Comparison of ENCODE assay signal across 36 cellular contexts in the genomic region with DNA sequence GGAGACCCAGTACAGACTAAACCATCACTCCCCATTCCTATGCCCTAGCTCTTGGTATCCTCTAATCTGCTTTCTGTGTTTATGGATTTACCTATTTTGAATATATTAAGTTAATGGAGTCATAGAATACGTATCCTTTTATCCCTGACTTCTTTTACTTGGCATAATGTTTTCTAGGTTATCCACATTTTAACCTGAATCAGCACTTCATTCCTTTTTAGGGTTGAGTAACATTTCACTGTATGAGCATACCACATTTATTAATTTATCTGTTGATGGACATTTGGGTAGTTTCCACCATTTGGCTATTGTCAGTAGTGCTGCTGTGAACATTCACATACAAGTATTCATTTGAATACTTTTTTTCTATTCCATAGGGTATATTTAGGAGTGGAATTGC.
DNase-seq lines count a peak whose midpoint lies in the region; ATAC-seq, FAIRE-seq and TF ChIP-seq lines count a peak whose summit lies in the region.
"Had no signal": no experiment of that assay in that cellular context is flagged by ENCODE, and none has a peak within 500 bp of the region (broad histone marks: within the 10 kb centered on the region; RNA-seq: fewer than 3 reads in every experiment).

No MANE protein-coding gene starts in this region.

- H3K4me1 ChIP-seq in HepG2 (ENCODE audit: insufficient read depth, low read length) (no peaks in the 10 kb centered on the region), right lobe of liver (no peaks in the 10 kb centered on the region), A549 (no peaks in the 10 kb centered on the region), IMR-90 (ENCODE audit: control insufficient read depth, insufficient read depth, low read length) (no peaks in the 10 kb centered on the region), K562 (replicated peaks in 1 of 2; ENCODE audit: control insufficient read depth in 2 of 2, insufficient read depth in 2 of 2, low read length in 2 of 2) (no peaks in the 10 kb centered on the region)
- H3K4me1 ChIP-seq: BE2C; BLaER1; BLaER1 treated with 17β-estradiol and CSF1 and Interleukin-3, amounts not matched to agents 10 nM and 100 nM; Caco-2 had no signal

- DNase-seq in HepG2 (ENCODE audit: low spot score) (no peak), right lobe of liver (no peak), A549 (ENCODE audit: low read depth in 1 of 2, low spot score in 1 of 2) (no peak), IMR-90 (no peak), K562 (ENCODE audit: extremely low read depth in 1 of 4, low spot score in 3 of 4) (no peak), DMS 273 (lab: John Stamatoyannopoulos, UW; ENCODE audit: unreplicated experiment) (no peak)
- no peak for DNase-seq in stimulated activated naive B cell treated with anti-CD40 and anti-IgM and Interleukin-4, amounts not matched to agents 10 μg/mL and 1 μg/mL and 100 μg/mL, for 72 hours
- DNase-seq: 8988T; ACHN; AML-193; BE2C; C1 segment of cervical spinal cord; Caco-2; Calu3; CD4-positive, alpha-beta memory T cell; CD4-positive, alpha-beta T cell; CD4-positive, CD25-positive, alpha-beta regulatory T cell; CD8-positive, alpha-beta memory T cell; CD8-positive, alpha-beta T cell; COR-L47; DMS 273 treated with DMSO at 0.1 percent for 48 hours; DMS153; DMS53; DMS79; DMS79 treated with DMSO at 0.1 percent for 48 hours; DND-41; EL had no signal

- H4K8ac ChIP-seq in IMR-90 (ENCODE audit: low read depth in 2 of 2, low read length in 2 of 2): no peak overlapping the region

- H3K18ac ChIP-seq in IMR-90 (ENCODE audit: low read depth, low read length): no peak overlapping the region

- no peak overlapping the region for H3K4me3 Mint-ChIP-seq in stimulated activated naive B cell treated with anti-CD40 and anti-IgM and Interleukin-4, amounts not matched to agents 10 μg/mL and 1 μg/mL and 100 μg/mL, for 72 hours
- H3K4me3 Mint-ChIP-seq: B cell; CD14-positive monocyte; CD4-positive, alpha-beta memory T cell; CD4-positive, alpha-beta T cell; CD4-positive, CD25-positive, alpha-beta regulatory T cell; CD8-positive, alpha-beta memory T cell; CD8-positive, alpha-beta T cell had no signal

- CTCF ChIA-PET in HepG2 (lab: Yijun Ruan, JAX; ENCODE audit: low intra/inter-chr PET ratio, low total read pairs) (no interaction called here), A549 (lab: Yijun Ruan, JAX) (no interaction called here), IMR-90 (lab: Yijun Ruan, JAX) (no interaction called here), K562 (lab: Yijun Ruan, JAX; ENCODE audit: low intra/inter-chr PET ratio) (no interaction called here)

- peaks cover 5 to 11% of the 10 kb centered on the region in 2 donors for H3K9me3 Mint-ChIP-seq in stimulated activated naive B cell treated with anti-CD40 and anti-IgM and Interleukin-4, amounts not matched to agents 10 μg/mL and 1 μg/mL and 100 μg/mL, for 72 hours

- no peak overlapping the region for H3K4ac ChIP-seq in IMR-90 (ENCODE audit: low read depth, low read length)

- H3K27ac ChIP-seq in HepG2 (ENCODE audit: extremely low read length, insufficient read depth, low read length) (no peak overlapping the region), right lobe of liver (no peak overlapping the region), A549 (no peak overlapping the region), IMR-90 (ENCODE audit: insufficient read depth, low read length) (no peak overlapping the region), K562 (ENCODE audit: extremely low read depth, low read depth, low read length) (no peak overlapping the region)
- H3K27ac ChIP-seq: 22Rv1; BLaER1; BLaER1 treated with 17β-estradiol and CSF1 and Interleukin-3, amounts not matched to agents 10 nM and 100 nM; C4-2B had no signal

- no peak for ATAC-seq in HepG2
- no peak for ATAC-seq in right lobe of liver
- no peak for ATAC-seq in A549
- ATAC-seq in IMR-90 (ENCODE audit: low read depth): no peak
- ATAC-seq in K562: no peak
- ATAC-seq in stimulated activated naive B cell treated with anti-CD40 and anti-IgM and Interleukin-4, amounts not matched to agents 10 μg/mL and 1 μg/mL and 100 μg/mL, for 72 hours (replicated peaks): no peak
- ATAC-seq in HG03571 (IDR thresholded peaks at IDR 0.05; ENCODE audit: unreplicated experiment): no peak
- ATAC-seq: CD8-positive, alpha-beta T cell had no signal

- no peak overlapping the region for H2AK5ac ChIP-seq in IMR-90 (ENCODE audit: low read depth, low read length)

- H3K56ac ChIP-seq in IMR-90 (ENCODE audit: extremely low read depth, insufficient read depth, low read length): no peak overlapping the region

- H2AFZ ChIP-seq in HepG2 (ENCODE audit: low read length) (no peak overlapping the region), IMR-90 (replicated peaks; ENCODE audit: low read length, poor library complexity) (no peak overlapping the region), K562 (ENCODE audit: low read depth, low read length) (no peak overlapping the region)

- FAIRE-seq in HepG2 (lab: Jason Lieb, UNC) (no peak), A549 (lab: Jason Lieb, UNC) (no peak), K562 (lab: Jason Lieb, UNC) (no peak)
- FAIRE-seq: A204.1, D721Med had no signal

- H2AK9ac ChIP-seq in IMR-90 (replicated peaks; ENCODE audit: low read depth, low read length, poor library complexity): no peak overlapping the region

- H3K27me3 ChIP-seq in HepG2 (ENCODE audit: control insufficient read depth in 1 of 2, insufficient read depth in 2 of 2, low read length in 2 of 2) (no peaks in the 10 kb centered on the region), right lobe of liver (no peaks in the 10 kb centered on the region), IMR-90 (ENCODE audit: control insufficient read depth, insufficient read depth, low read length) (no peaks in the 10 kb centered on the region), K562 (ENCODE audit: control insufficient read depth in 2 of 2, insufficient read depth in 2 of 2, low read length in 2 of 2) (no peaks in the 10 kb centered on the region)
- H3K27me3 ChIP-seq: BE2C; BLaER1; BLaER1 treated with 17β-estradiol and CSF1 and Interleukin-3, amounts not matched to agents 10 nM and 100 nM had no signal

- H3K9me1 ChIP-seq in IMR-90 (ENCODE audit: insufficient read depth, low read length) (no peaks in the 10 kb centered on the region), K562 (ENCODE audit: control insufficient read depth, insufficient read depth, low read length) (no peaks in the 10 kb centered on the region)

- no peaks in the 10 kb centered on the region for H3K79me2 ChIP-seq in HepG2 (ENCODE audit: insufficient read depth, low read length)
- no peaks in the 10 kb centered on the region for H3K79me2 ChIP-seq in K562 (ENCODE audit: control insufficient read depth, insufficient read depth, low read length)

- dilution Hi-C loops in IMR-90 (cut with HindIII; ENCODE audit: low sequenced_read_pairs, unreplicated experiment): no loop called here

- TF ChIP-seq RAD21 in HepG2 (CRISPR knock-in tag; IDR thresholded peaks at IDR 0.05) (no peak), A549 (conservative IDR thresholded peaks at IDR 0.05 in 1 of 2, IDR thresholded peaks at IDR 0.05 in 1 of 2) (no peak), IMR-90 (IDR thresholded peaks at IDR 0.05; ENCODE audit: low read length) (no peak), K562 (CRISPR knock-in tag; conservative IDR thresholded peaks at IDR 0.05 in 1 of 2, IDR thresholded peaks at IDR 0.05 in 1 of 2) (no peak)

- no peaks in the 10 kb centered on the region for H3K79me1 ChIP-seq in IMR-90 (ENCODE audit: low read depth in 1 of 2, low read length in 2 of 2)

- TF ChIP-seq CTCF in HepG2 (CRISPR knock-in tag; IDR thresholded peaks at IDR 0.05): no peak
- TF ChIP-seq CTCF in right lobe of liver (IDR thresholded peaks at IDR 0.05): no peak
- no peak for TF ChIP-seq CTCF in A549 (IDR thresholded peaks at IDR 0.05)
- TF ChIP-seq CTCF in IMR-90 (conservative IDR thresholded peaks at IDR 0.05; ENCODE audit: low read depth, low read length): no peak
- TF ChIP-seq CTCF in K562 (IDR thresholded peaks at IDR 0.05 in 2 of 3, conservative IDR thresholded peaks at IDR 0.05 in 1 of 3; ENCODE audit: insufficient read depth in 2 of 3, low read depth in 1 of 3, low read length in 3 of 3): no peak

- in situ Hi-C loops in HepG2 (cut with HindIII; ENCODE audit: extremely low pct_ligation_motif_present, low pct_unique_long_range_greater_than_20kb): no loop called here
- in situ Hi-C loops in IMR-90 (cut with MboI; ENCODE audit: low sequenced_read_pairs): no loop called here
- in situ Hi-C loops in K562 (cut with MboI): no loop called here

- no peak overlapping the region for H2BK15ac ChIP-seq in IMR-90 (ENCODE audit: low read depth, low read length)

- H3K36me3 ChIP-seq in HepG2 (replicated peaks in 1 of 2; ENCODE audit: control insufficient read depth in 1 of 2, insufficient read depth in 2 of 2, low read length in 2 of 2) (no peaks in the 10 kb centered on the region), right lobe of liver (no peaks in the 10 kb centered on the region), IMR-90 (ENCODE audit: control insufficient read depth, insufficient read depth, low read length) (no peaks in the 10 kb centered on the region), K562 (ENCODE audit: control insufficient read depth, insufficient read depth, low read length) (no peaks in the 10 kb centered on the region)
- H3K36me3 ChIP-seq: BE2C; BLaER1; BLaER1 treated with 17β-estradiol and CSF1 and Interleukin-3, amounts not matched to agents 10 nM and 100 nM had no signal

- H2BK5ac ChIP-seq in IMR-90 (ENCODE audit: low read depth, low read length, poor library complexity, severe bottlenecking): no peak overlapping the region

- WGBS in HepG2 (ENCODE audit: low lambda C conversion rate): 7% methylated on average over 1 of the region's 1 CpG
- WGBS in right lobe of liver (ENCODE audit: insufficient coverage, low coverage, low lambda C conversion rate, missing lambda C conversion rate): 18% methylated on average over 1 of the region's 1 CpG
- WGBS in A549 (ENCODE audit: missing lambda C conversion rate): 0% methylated on average over 1 of the region's 1 CpG
- WGBS in IMR-90 (ENCODE audit: extremely low coverage in 2 of 2, insufficient read length in 1 of 2), 2 experiments: no CpG with 5 or more reads among the region's 1 CpG
- WGBS in K562 (ENCODE audit: insufficient coverage, low coverage, missing lambda C conversion rate): 5% methylated on average over 1 of the region's 1 CpG

- no peak overlapping the region for H3K27ac Mint-ChIP-seq in stimulated activated naive B cell treated with anti-CD40 and anti-IgM and Interleukin-4, amounts not matched to agents 10 μg/mL and 1 μg/mL and 100 μg/mL, for 72 hours
- H3K27ac Mint-ChIP-seq: B cell; CD14-positive monocyte; CD4-positive, alpha-beta memory T cell; CD4-positive, alpha-beta T cell; CD8-positive, alpha-beta memory T cell; CD8-positive, alpha-beta T cell had no signal

- no peak overlapping the region for H3K4me3 ChIP-seq in HepG2 (replicated peaks in 1 of 3; ENCODE audit: insufficient read depth in 1 of 3, low read depth in 2 of 3, low read length in 3 of 3)
- no peak overlapping the region for H3K4me3 ChIP-seq in right lobe of liver
- H3K4me3 ChIP-seq in A549: no peak overlapping the region
- H3K4me3 ChIP-seq in IMR-90 (ENCODE audit: insufficient read depth, low read depth, low read length): no peak overlapping the region
- H3K4me3 ChIP-seq in K562: no peak overlapping the region
- H3K4me3 ChIP-seq: BLaER1; BLaER1 treated with 17β-estradiol and CSF1 and Interleukin-3, amounts not matched to agents 10 nM and 100 nM had no signal

- no peaks in the 10 kb centered on the region for H3K36me3 Mint-ChIP-seq in stimulated activated naive B cell treated with anti-CD40 and anti-IgM and Interleukin-4, amounts not matched to agents 10 μg/mL and 1 μg/mL and 100 μg/mL, for 72 hours
- H3K36me3 Mint-ChIP-seq: CD14-positive monocyte; CD4-positive, alpha-beta memory T cell; CD4-positive, CD25-positive, alpha-beta regulatory T cell; CD8-positive, alpha-beta memory T cell; CD8-positive, alpha-beta T cell had no signal

- H4K91ac ChIP-seq in IMR-90 (ENCODE audit: insufficient read depth, low read depth, low read length): no peak overlapping the region

- H3K9me3 ChIP-seq in HepG2 (ENCODE audit: low read length) (peaks cover 49% of the 10 kb centered on the region), right lobe of liver (no peaks in the 10 kb centered on the region), A549 (peaks cover 13% of the 10 kb centered on the region; the same call in 2 of the 3 replicates), IMR-90 (ENCODE audit: control insufficient read depth, insufficient read depth, low read length) (peaks cover 4% of the 10 kb centered on the region), K562 (replicated peaks; ENCODE audit: control insufficient read depth, insufficient read depth, low read depth, low read length) (no peaks in the 10 kb centered on the region)
- H3K9me3 ChIP-seq: BE2C, BLaER1 had no signal

- H3K4me2 ChIP-seq in HepG2 (ENCODE audit: low read depth, low read length) (no peak overlapping the region), A549 (no peak overlapping the region), IMR-90 (ENCODE audit: low read depth, low read length) (no peak overlapping the region), K562 (ENCODE audit: insufficient read depth, low read length) (no peak overlapping the region)
- H3K4me2 ChIP-seq: BLaER1; BLaER1 treated with 17β-estradiol and CSF1 and Interleukin-3, amounts not matched to agents 10 nM and 100 nM had no signal

- no peak overlapping the region for H3K23ac ChIP-seq in IMR-90 (ENCODE audit: low read depth, low read length)

- H4K20me1 ChIP-seq in HepG2 (ENCODE audit: insufficient read depth, low read length): no peaks in the 10 kb centered on the region
- no peaks in the 10 kb centered on the region for H4K20me1 ChIP-seq in IMR-90 (ENCODE audit: insufficient read depth, low read length)
- H4K20me1 ChIP-seq in K562 (replicated peaks; ENCODE audit: control insufficient read depth, insufficient read depth, low read length): no peaks in the 10 kb centered on the region
- H4K20me1 ChIP-seq: BLaER1; BLaER1 treated with 17β-estradiol and CSF1 and Interleukin-3, amounts not matched to agents 10 nM and 100 nM had no signal

- no peak for TF ChIP-seq EP300 in HepG2 (IDR thresholded peaks at IDR 0.05; ENCODE audit: low read depth in 2 of 2, low read length in 2 of 2)
- no peak for TF ChIP-seq EP300 in HepG2 (CRISPR knock-in tag; IDR thresholded peaks at IDR 0.05; ENCODE audit: borderline replicate concordance)
- no peak for TF ChIP-seq EP300 in A549 (IDR thresholded peaks at IDR 0.05)
- no peak for TF ChIP-seq EP300 in K562 (IDR thresholded peaks at IDR 0.05; ENCODE audit: low read length)

- no peak overlapping the region for H3K14ac ChIP-seq in IMR-90 (replicated peaks; ENCODE audit: low read depth, low read length)

- POLR2A ChIA-PET in HepG2 (lab: Yijun Ruan, JAX) (no interaction called here), A549 (lab: Yijun Ruan, JAX) (no interaction called here), IMR-90 (lab: Charles Lee; ENCODE audit: unreplicated experiment) (no interaction called here), K562 (lab: Yijun Ruan, JAX) (no interaction called here)

- intact Hi-C loops in HepG2 (cut with micrococcal nuclease; ENCODE audit: unreplicated experiment): no loop called here
- intact Hi-C loops in right lobe of liver (cut with DNase I): no loop called here
- intact Hi-C loops in IMR-90 (cut with micrococcal nuclease): no loop called here
- intact Hi-C loops in K562 (cut with micrococcal nuclease): no loop called here

- no peak overlapping the region for H4K5ac ChIP-seq in IMR-90 (ENCODE audit: low read depth, low read length)

- no peak overlapping the region for H2BK120ac ChIP-seq in IMR-90 (ENCODE audit: low read depth, low read length)

- no peak overlapping the region for H3K9ac ChIP-seq in HepG2 (ENCODE audit: insufficient read depth, low read depth, low read length)
- H3K9ac ChIP-seq in IMR-90 (ENCODE audit: low read depth, low read length): no peak overlapping the region
- H3K9ac ChIP-seq in K562 (ENCODE audit: insufficient read depth in 1 of 2, low read depth in 2 of 2, low read length in 2 of 2): no peak overlapping the region
- H3K9ac ChIP-seq: BLaER1; BLaER1 treated with 17β-estradiol and CSF1 and Interleukin-3, amounts not matched to agents 10 nM and 100 nM had no signal

- no peaks in the 10 kb centered on the region for H3K27me3 Mint-ChIP-seq in stimulated activated naive B cell treated with anti-CD40 and anti-IgM and Interleukin-4, amounts not matched to agents 10 μg/mL and 1 μg/mL and 100 μg/mL, for 72 hours
- H3K27me3 Mint-ChIP-seq: B cell; CD4-positive, alpha-beta memory T cell; CD4-positive, alpha-beta T cell; CD4-positive, CD25-positive, alpha-beta regulatory T cell; CD8-positive, alpha-beta memory T cell had no signal

- H3K4me1 Mint-ChIP-seq in stimulated activated naive B cell treated with anti-CD40 and anti-IgM and Interleukin-4, amounts not matched to agents 10 μg/mL and 1 μg/mL and 100 μg/mL, for 72 hours: no peaks in the 10 kb centered on the region
- H3K4me1 Mint-ChIP-seq: B cell; CD14-positive monocyte; CD4-positive, alpha-beta memory T cell; CD4-positive, CD25-positive, alpha-beta regulatory T cell; CD8-positive, alpha-beta memory T cell had no signal

- BruUV-seq in HepG2 (replicated peaks; lab: Mats Ljungman, UMichigan) (no TSS peak), IMR-90 (replicated peaks; lab: Mats Ljungman, UMichigan) (no TSS peak), K562 (replicated peaks; lab: Mats Ljungman, UMichigan) (no TSS peak)

- no peak overlapping the region for H2BK20ac ChIP-seq in IMR-90 (ENCODE audit: low read depth, low read length)

- TF ChIP-seq POLR2A in HepG2 (IDR thresholded peaks at IDR 0.05; ENCODE audit: insufficient read depth in 1 of 2, low read depth in 2 of 2, low read length in 2 of 2) (no peak), right lobe of liver (IDR thresholded peaks at IDR 0.05) (no peak), A549 (IDR thresholded peaks at IDR 0.05; ENCODE audit: low read length) (no peak), IMR-90 (IDR thresholded peaks at IDR 0.05; ENCODE audit: low read depth, low read length) (no peak), K562 (conservative IDR thresholded peaks at IDR 0.05) (no peak)
